ENCODE assay signal across 8 cellular contexts in genomic region chr4:52659016-52659721, GRCh38. TPM values are rescaled to one million over a fixed set of nuclear protein-coding genes. Genes with fewer than 3 reads are reported as not detected.
DNase-seq lines count a peak whose midpoint lies in the region; ATAC-seq lines count a peak whose summit lies in the region.

Gene USP46 (minus strand): TSS chr4:52659301. CDS start chr4:52659150, 151 bp downstream.

- H3K36me3 ChIP-seq in BLaER1 treated with 17β-estradiol and CSF1 and Interleukin-3, amounts not matched to agents 10 nM and 100 nM, result peaks cover 0 to 48% (median 29%) of the 10 kb centered on the region in 11 experiments; a peak in 14 of 22 replicates

- peak within 1 kb of the TSS; percentile 81 to 98 (median 88) for H3K4me3 ChIP-seq in BLaER1 treated with 17β-estradiol and CSF1 and Interleukin-3, amounts not matched to agents 10 nM and 100 nM

- H3K9me3 ChIP-seq in BLaER1 treated with 17β-estradiol and CSF1 and Interleukin-3, amounts not matched to agents 10 nM and 100 nM (replicated peaks in 1 of 11), result peaks cover 5 to 32% (median 22%) of the 10 kb centered on the region in 11 experiments; a peak in 20 of 22 replicates

- DNase-seq in NCI-H748 (lab: John Stamatoyannopoulos, UW; ENCODE audit: unreplicated experiment), result peak; percentile 67
- DNase-seq in activated CD8-positive, alpha-beta memory T cell treated with anti-CD3 and anti-CD28 coated beads for 48 hours (ENCODE audit: low read depth in 2 of 3, low spot score in 2 of 3), result peak; percentile 17 to 25 (median 23)
- DNase-seq in mesenteric fat pad (ENCODE audit: low spot score), result peak; percentile 92
- peak; percentile 10 to 40 for DNase-seq in stimulated activated CD8-positive, alpha-beta memory T cell treated with anti-CD3 and anti-CD28 coated beads, Interleukin-15, amount 100 ng/mL, for 4 hours (ENCODE audit: low read depth in 2 of 2)

- in situ Hi-C loops in endometrial microvascular endothelial cells (cut with HindIII; ENCODE audit: inconsistent ontology term, low pct_unique_long_range_greater_than_20kb, low sequenced_read_pairs), result no loop called here

- H3K9ac ChIP-seq in BLaER1 treated with 17β-estradiol and CSF1 and Interleukin-3, amounts not matched to agents 10 nM and 100 nM, result peak within 1 kb of the TSS; percentile 95 to 97 (median 96)

- peaks cover 0 to 15% (median 0%) of the 10 kb centered on the region in 11 experiments; a peak in 4 of 22 replicates for H4K20me1 ChIP-seq in BLaER1 treated with 17β-estradiol and CSF1 and Interleukin-3, amounts not matched to agents 10 nM and 100 nM

- ATAC-seq in GM18909 (IDR thresholded peaks at IDR 0.05; ENCODE audit: poor library complexity, unreplicated experiment) (peak; percentile 88), HG03135 (IDR thresholded peaks at IDR 0.05; ENCODE audit: unreplicated experiment) (peak; percentile 90)

- H3K27me3 ChIP-seq in BLaER1 treated with 17β-estradiol and CSF1 and Interleukin-3, amounts not matched to agents 10 nM and 100 nM, result no peaks in the 10 kb centered on the region

- peaks cover 21 to 33% (median 22%) of the 10 kb centered on the region in 10 experiments for H3K4me1 ChIP-seq in BLaER1 treated with 17β-estradiol and CSF1 and Interleukin-3, amounts not matched to agents 10 nM and 100 nM

- peak within 1 kb of the TSS; percentile 82 to 96 (median 86) for H3K4me2 ChIP-seq in BLaER1 treated with 17β-estradiol and CSF1 and Interleukin-3, amounts not matched to agents 10 nM and 100 nM

- H3K27ac ChIP-seq in BLaER1 treated with 17β-estradiol and CSF1 and Interleukin-3, amounts not matched to agents 10 nM and 100 nM, result peak within 1 kb of the TSS; percentile 91 to 97 (median 95)

RNA-seq across cellular contexts. Expression of gene USP46, which starts in this region (rescaled TPM):
- 15.1 TPM for total RNA-seq in endometrial microvascular endothelial cells (ENCODE audit: inconsistent ontology term)
- total RNA-seq in mesenteric fat pad, result 18.3 TPM

Comparison
In these comparisons a context has a peak if more than half of its experiments do, and no peak if none do; other contexts are left out.
1. Peak in every context shown above with its lines: DNase-seq, ATAC-seq, H3K4me3 ChIP-seq and H3K27ac ChIP-seq.
2. DNase-seq: peak in every context shown above with its lines; median percentile 92 in mesenteric fat pad; 67 in NCI-H748; 25 in stimulated activated CD8-positive, alpha-beta memory T cell treated with anti-CD3 and anti-CD28 coated beads, Interleukin-15, amount 100 ng/mL, for 4 hours; 23 in activated CD8-positive, alpha-beta memory T cell treated with anti-CD3 and anti-CD28 coated beads for 48 hours.